In the genomic region with DNA sequence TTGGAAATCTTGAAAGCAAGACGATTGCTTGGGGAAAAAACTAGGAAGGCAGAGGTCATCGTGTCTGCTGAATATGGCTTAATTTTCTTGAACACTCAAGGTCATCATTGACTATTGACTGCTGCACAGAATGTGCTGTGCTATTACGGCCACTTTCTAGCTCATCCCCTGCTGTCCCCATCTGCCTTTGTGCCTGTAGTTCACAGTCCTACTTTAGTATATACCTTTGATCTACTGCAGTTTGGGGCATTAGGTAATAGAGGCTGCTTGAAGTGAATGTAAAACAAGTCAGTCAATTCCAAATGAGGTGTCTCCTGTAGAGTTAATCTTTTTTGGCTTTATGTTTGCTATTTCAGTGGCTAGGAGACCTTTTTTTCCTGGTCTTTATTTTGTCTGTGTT, we compare ENCODE assay signal across 21 cellular contexts.
"Had no signal": no experiment of that assay in that cellular context is flagged by ENCODE, and none has a peak within 500 bp of the region (broad histone marks: within the 10 kb centered on the region; RNA-seq: fewer than 3 reads in every experiment).

No MANE protein-coding gene starts in this region.

- ATAC-seq: natural killer cell treated with Interleukin-12 subunit alpha and Interleukin-12 subunit beta and Interleukin-15 and Interleukin-18, amount 100 ng/mL, for 72 hours; stimulated activated memory B cell treated with anti-CD40 and anti-IgM and Interleukin-4, amounts not matched to agents 10 μg/mL and 1 μg/mL and 100 μg/mL, for 72 hours had no signal

- H3K4me1 ChIP-seq: neural progenitor cell had no signal

- H3K27me3 ChIP-seq: colonic mucosa, foreskin keratinocyte, hepatocyte, neural progenitor cell, ovary, right atrium auricular region, stomach, transverse colon had no signal

- DNase-seq: colonic mucosa; dermis blood vessel endothelial cell; foreskin keratinocyte; kidney glomerular epithelial cell; mesenchymal stem cell; midbrain; nucleus accumbens; ovary; small intestine; stimulated activated CD4-positive, alpha-beta T cell treated with anti-CD3 and anti-CD28 coated beads, Interleukin-4, amount 100 ng/mL, for 1 hour; stimulated activated CD8-positive, alpha-beta memory T cell treated with anti-CD3 and anti-CD28 coated beads, Interleukin-4, amount 100 ng/mL, for 48 hours; stomach; substantia nigra; transverse colon had no signal

- H3K4me2 ChIP-seq: hepatocyte, neural progenitor cell had no signal

- H3K9ac ChIP-seq: neural progenitor cell had no signal

- H3K27ac ChIP-seq: colonic mucosa, foreskin keratinocyte, hepatocyte, neural progenitor cell, ovary, thoracic aorta had no signal

- H3K9me3 ChIP-seq: colonic mucosa, ovary, stomach, thoracic aorta, transverse colon had no signal

- H2AFZ ChIP-seq: hepatocyte, neural progenitor cell had no signal

- H3K36me3 ChIP-seq: colonic mucosa, neural progenitor cell, ovary, right atrium auricular region, thoracic aorta, transverse colon had no signal

- H3K4me3 ChIP-seq: colonic mucosa, hepatocyte, lung, neural progenitor cell, ovary, right atrium auricular region, stomach, thoracic aorta, transverse colon had no signal
